Comparison of ENCODE assay signal across 9 cellular contexts in genomic region chr10:128124813-128125403, GRCh38. TPM values are rescaled to one million over a fixed set of nuclear protein-coding genes. Genes with fewer than 3 reads are reported as not detected.
DNase-seq lines count a peak whose midpoint lies in the region; ATAC-seq and TF ChIP-seq lines count a peak whose summit lies in the region.
"Had no signal": no experiment of that assay in that cellular context is flagged by ENCODE, and none has a peak within 500 bp of the region (broad histone marks: within the 10 kb centered on the region; RNA-seq: fewer than 3 reads in every experiment).

No MANE protein-coding gene starts in this region.

- no peak overlapping the region for H3K27ac ChIP-seq in left ventricle myocardium inferior (replicated peaks)
- no peak overlapping the region for H3K27ac ChIP-seq in heart right ventricle
- peak overlapping the region; percentile 61; the same call in 1 of the 2 replicates for H3K27ac ChIP-seq in VCaP
- H3K27ac ChIP-seq in iPS-18a (ENCODE audit: low read length), result no peak overlapping the region

- 36 to 37% methylated on average over 11 of the region's 11 CpGs for WGBS in heart right ventricle, 2 donors

- H3K27me3 ChIP-seq in left ventricle myocardium inferior (ENCODE audit: low read depth) (peaks cover 60% of the 10 kb centered on the region), heart right ventricle (peaks cover 0 to 59% (median 40%) of the 10 kb centered on the region in 7 donors), iPS-18a (ENCODE audit: control insufficient read depth, insufficient read depth, low read length) (peaks cover 7% of the 10 kb centered on the region)

- peaks cover 22% of the 10 kb centered on the region for H3K4me1 ChIP-seq in left ventricle myocardium inferior
- H3K4me1 ChIP-seq in heart right ventricle, result peaks cover 6 to 31% (median 17%) of the 10 kb centered on the region in 9 donors
- H3K4me1 ChIP-seq in iPS-18a (ENCODE audit: control insufficient read depth, low read depth, low read length), result peaks cover 17% of the 10 kb centered on the region

- H3K36me3 ChIP-seq in left ventricle myocardium inferior (no peaks in the 10 kb centered on the region), heart right ventricle (peaks cover 0 to 16% (median 0%) of the 10 kb centered on the region in 9 donors), iPS-18a (ENCODE audit: control insufficient read depth, low read depth, low read length) (peaks cover 13% of the 10 kb centered on the region)

- ATAC-seq in heart right ventricle (no peak), GM19395 (IDR thresholded peaks at IDR 0.05; ENCODE audit: unreplicated experiment) (no peak)

- intact Hi-C loops in left ventricle myocardium inferior (cut with micrococcal nuclease), result no loop called here
- intact Hi-C loops in heart right ventricle (cut with DNase I), result loop anchor here in 1 of 10 donors (5.0 kb wide), 1 partner anchor 1048 kb away; no protein-coding TSS in a partner anchor

- DNase-seq in left ventricle myocardium inferior (no peak), heart right ventricle (no peak), islet precursor cell (no peak), NCI-H1694 (lab: John Stamatoyannopoulos, UW) (no peak), epidermal melanocyte (ENCODE audit: insufficient read length, low spot score) (no peak)
- DNase-seq: NCI-H524 had no signal

- H3K9me3 ChIP-seq in left ventricle myocardium inferior (replicated peaks) (no peaks in the 10 kb centered on the region), heart right ventricle (no peaks in the 10 kb centered on the region), iPS-18a (ENCODE audit: control insufficient read depth, low read depth, low read length) (no peaks in the 10 kb centered on the region)

- H3K9ac ChIP-seq in iPS-18a (ENCODE audit: low read length), result peak overlapping the region; percentile 66

- TF ChIP-seq CTCF in left ventricle myocardium inferior (IDR thresholded peaks at IDR 0.05; ENCODE audit: borderline replicate concordance) (no peak), heart right ventricle (IDR thresholded peaks at IDR 0.05) (no peak), VCaP (conservative IDR thresholded peaks at IDR 0.05) (no peak)

- peak overlapping the region; percentile 75 for H3K4me3 ChIP-seq in left ventricle myocardium inferior
- peak overlapping the region in 3 of 10 donors; percentile 61 to 83 (median 78) for H3K4me3 ChIP-seq in heart right ventricle
- H3K4me3 ChIP-seq in iPS-18a (ENCODE audit: low read length), result peak overlapping the region; percentile 85

RNA-seq across cellular contexts. Expression of gene MKI67, which starts 1.3 kb away (rescaled TPM):
- 1.2 TPM for total RNA-seq in left ventricle myocardium inferior
- total RNA-seq in heart right ventricle, result 10 to 100 TPM in 1 of 10 donors, 1 to 10 TPM in 4, under 1 TPM in 5; 0.28 to 19.1 (median 0.72) TPM
- under 1 TPM; 0.09 to 0.15 TPM for polyA plus RNA-seq in heart right ventricle
